17 cellular contexts compared by ENCODE assay signal in the genomic region with DNA sequence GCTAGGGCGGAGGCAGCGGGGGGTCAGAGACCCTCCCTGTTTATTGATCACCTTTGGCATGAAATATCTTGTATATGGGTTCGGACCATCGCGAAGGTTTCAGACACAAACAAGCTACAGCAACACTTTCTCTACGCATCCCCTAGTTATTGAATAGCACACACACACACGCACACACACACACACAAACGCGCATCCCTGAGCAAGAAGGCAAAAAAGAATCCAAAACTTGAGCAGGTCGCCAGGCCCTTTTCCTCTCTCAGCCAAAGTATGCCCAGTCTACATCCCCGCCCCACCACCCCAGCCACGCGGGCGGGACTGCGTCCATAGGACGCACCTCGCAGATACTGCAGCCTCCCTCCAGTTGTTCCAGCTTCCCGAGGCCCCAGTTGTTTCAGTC. TPM values are rescaled to one million over a fixed set of nuclear protein-coding genes. Genes with fewer than 3 reads are reported as not detected.
A peak's percentile ranks its signal among the peaks of the same experiment; 100 is the strongest.
DNase-seq lines count a peak whose midpoint lies in the region; ATAC-seq lines count a peak whose summit lies in the region.
"Had no signal": no experiment of that assay in that cellular context is flagged by ENCODE, and none has a peak within 500 bp of the region (broad histone marks: within the 10 kb centered on the region; RNA-seq: fewer than 3 reads in every experiment).

No MANE protein-coding gene starts in this region.

- H3K27ac ChIP-seq in HUES48 (ENCODE audit: low read depth, low read length) (no peak overlapping the region), iPS-18a (ENCODE audit: low read length) (no peak overlapping the region)
- H3K27ac ChIP-seq: A549, C4-2B, GM23248 had no signal

- intact Hi-C loops in activated T-helper 1 cell treated with anti-CD3 and anti-CD28 coated beads, Interleukin-12 subunit alpha, Interleukin-12 subunit beta, Interleukin-2, Interleukin-4 antibody, amounts not matched to agents 30 ng/mL and 10 ng/mL and 1 ng/mL, durations not matched to agents 14 hours and 24 hours and 36 hours (cut with micrococcal nuclease) = no loop called here

- H3K27me3 ChIP-seq in HUES48 (ENCODE audit: control insufficient read depth, insufficient read depth, low read length) (peaks cover 76% of the 10 kb centered on the region), iPS-18a (ENCODE audit: control insufficient read depth, insufficient read depth, low read length) (peaks cover 74% of the 10 kb centered on the region)

- H3K9me3 ChIP-seq in HUES48 (ENCODE audit: control insufficient read depth, insufficient read depth, low read length) = no peaks in the 10 kb centered on the region
- H3K9me3 ChIP-seq in iPS-18a (ENCODE audit: control insufficient read depth, low read depth, low read length) = no peaks in the 10 kb centered on the region
- H3K9me3 ChIP-seq: A549, BE2C had no signal

- H3K27ac Mint-ChIP-seq in activated T-helper 1 cell treated with anti-CD3 and anti-CD28 coated beads, Interleukin-12 subunit alpha, Interleukin-12 subunit beta, Interleukin-2, Interleukin-4 antibody, amounts not matched to agents 30 ng/mL and 10 ng/mL and 1 ng/mL, durations not matched to agents 14 hours and 24 hours and 36 hours = peak overlapping the region; percentile 67
- no peak overlapping the region for H3K27ac Mint-ChIP-seq in stimulated activated naive B cell treated with anti-CD40 and anti-IgM and Interleukin-4, amounts not matched to agents 10 μg/mL and 1 μg/mL and 100 μg/mL, for 72 hours
- H3K27ac Mint-ChIP-seq: IgD-negative memory B cell had no signal

- peak overlapping the region; percentile 52 for H3K4me3 ChIP-seq in HUES48 (ENCODE audit: low read depth, low read length)
- H3K4me3 ChIP-seq in iPS-18a (ENCODE audit: low read length) = peak overlapping the region; percentile 20
- H3K4me3 ChIP-seq: A549, GM12878, GM23248 had no signal

- no peak for DNase-seq in activated T-helper 1 cell treated with anti-CD3 and anti-CD28 coated beads, Interleukin-12 subunit alpha, Interleukin-12 subunit beta, Interleukin-2, Interleukin-4 antibody, amounts not matched to agents 30 ng/mL and 10 ng/mL and 1 ng/mL, durations not matched to agents 14 hours and 24 hours and 36 hours (ENCODE audit: low spot score)
- DNase-seq in retina (peak; percentile 62), nucleus accumbens (lab: John Stamatoyannopoulos, UW) (no peak), activated T-cell treated with anti-CD3 and anti-CD28 coated beads for 4 hours (no peak)
- no peak for DNase-seq in stimulated activated naive B cell treated with anti-CD40 and anti-IgM and Interleukin-4, amounts not matched to agents 10 μg/mL and 1 μg/mL and 100 μg/mL, for 72 hours
- DNase-seq: CD4-positive, alpha-beta memory T cell; DMS79; GM23248 had no signal

- no peak for ATAC-seq in GM18870 (IDR thresholded peaks at IDR 0.05; ENCODE audit: unreplicated experiment)
- no peak for ATAC-seq in stimulated activated naive B cell treated with anti-CD40 and anti-IgM and Interleukin-4, amounts not matched to agents 10 μg/mL and 1 μg/mL and 100 μg/mL, for 72 hours (replicated peaks)

- H3K27me3 Mint-ChIP-seq in activated T-helper 1 cell treated with anti-CD3 and anti-CD28 coated beads, Interleukin-12 subunit alpha, Interleukin-12 subunit beta, Interleukin-2, Interleukin-4 antibody, amounts not matched to agents 30 ng/mL and 10 ng/mL and 1 ng/mL, durations not matched to agents 14 hours and 24 hours and 36 hours (ENCODE audit: insufficient read depth) = peaks cover 65% of the 10 kb centered on the region
- peaks cover 58 to 70% of the 10 kb centered on the region in 2 donors for H3K27me3 Mint-ChIP-seq in stimulated activated naive B cell treated with anti-CD40 and anti-IgM and Interleukin-4, amounts not matched to agents 10 μg/mL and 1 μg/mL and 100 μg/mL, for 72 hours

- H3K36me3 Mint-ChIP-seq in activated T-helper 1 cell treated with anti-CD3 and anti-CD28 coated beads, Interleukin-12 subunit alpha, Interleukin-12 subunit beta, Interleukin-2, Interleukin-4 antibody, amounts not matched to agents 30 ng/mL and 10 ng/mL and 1 ng/mL, durations not matched to agents 14 hours and 24 hours and 36 hours (ENCODE audit: low read depth) = peaks cover 1% of the 10 kb centered on the region
- H3K36me3 Mint-ChIP-seq in stimulated activated naive B cell treated with anti-CD40 and anti-IgM and Interleukin-4, amounts not matched to agents 10 μg/mL and 1 μg/mL and 100 μg/mL, for 72 hours = peaks cover 0 to 9% of the 10 kb centered on the region in 2 donors
- H3K36me3 Mint-ChIP-seq: IgD-negative memory B cell had no signal

- H3K36me3 ChIP-seq in HUES48 (ENCODE audit: control insufficient read depth, insufficient read depth, low read length) (no peaks in the 10 kb centered on the region), iPS-18a (ENCODE audit: control insufficient read depth, low read depth, low read length) (no peaks in the 10 kb centered on the region)
- H3K36me3 ChIP-seq: BE2C had no signal

- no peak overlapping the region for H3K9ac ChIP-seq in HUES48 (ENCODE audit: low read depth, low read length)
- H3K9ac ChIP-seq in iPS-18a (ENCODE audit: low read length) = no peak overlapping the region
- H3K9ac ChIP-seq: GM23248 had no signal

- H3K4me3 Mint-ChIP-seq in activated T-helper 1 cell treated with anti-CD3 and anti-CD28 coated beads, Interleukin-12 subunit alpha, Interleukin-12 subunit beta, Interleukin-2, Interleukin-4 antibody, amounts not matched to agents 30 ng/mL and 10 ng/mL and 1 ng/mL, durations not matched to agents 14 hours and 24 hours and 36 hours = no peak overlapping the region
- H3K4me3 Mint-ChIP-seq in stimulated activated naive B cell treated with anti-CD40 and anti-IgM and Interleukin-4, amounts not matched to agents 10 μg/mL and 1 μg/mL and 100 μg/mL, for 72 hours = peak overlapping the region in 1 of 2 donors; percentile 36

- H3K4me1 Mint-ChIP-seq in activated T-helper 1 cell treated with anti-CD3 and anti-CD28 coated beads, Interleukin-12 subunit alpha, Interleukin-12 subunit beta, Interleukin-2, Interleukin-4 antibody, amounts not matched to agents 30 ng/mL and 10 ng/mL and 1 ng/mL, durations not matched to agents 14 hours and 24 hours and 36 hours (ENCODE audit: low read depth) = no peaks in the 10 kb centered on the region
- peaks cover 7 to 10% of the 10 kb centered on the region in 2 donors for H3K4me1 Mint-ChIP-seq in stimulated activated naive B cell treated with anti-CD40 and anti-IgM and Interleukin-4, amounts not matched to agents 10 μg/mL and 1 μg/mL and 100 μg/mL, for 72 hours
- H3K4me1 Mint-ChIP-seq: IgD-negative memory B cell had no signal

- H3K9me3 Mint-ChIP-seq in activated T-helper 1 cell treated with anti-CD3 and anti-CD28 coated beads, Interleukin-12 subunit alpha, Interleukin-12 subunit beta, Interleukin-2, Interleukin-4 antibody, amounts not matched to agents 30 ng/mL and 10 ng/mL and 1 ng/mL, durations not matched to agents 14 hours and 24 hours and 36 hours = peaks cover 6% of the 10 kb centered on the region
- peaks cover 10 to 11% of the 10 kb centered on the region in 2 donors for H3K9me3 Mint-ChIP-seq in stimulated activated naive B cell treated with anti-CD40 and anti-IgM and Interleukin-4, amounts not matched to agents 10 μg/mL and 1 μg/mL and 100 μg/mL, for 72 hours

- H3K4me1 ChIP-seq in HUES48 (ENCODE audit: control insufficient read depth, insufficient read depth, low read length) = peaks cover 20% of the 10 kb centered on the region
- H3K4me1 ChIP-seq in iPS-18a (ENCODE audit: control insufficient read depth, low read depth, low read length) = no peaks in the 10 kb centered on the region
- H3K4me1 ChIP-seq: A549, BE2C had no signal

RNA-seq across cellular contexts. Expression of gene POU4F1, which starts 16.0 kb away (rescaled TPM):
- total RNA-seq in activated T-helper 1 cell treated with anti-CD3 and anti-CD28 coated beads, Interleukin-12 subunit alpha, Interleukin-12 subunit beta, Interleukin-2, Interleukin-4 antibody, amounts not matched to agents 30 ng/mL and 10 ng/mL and 1 ng/mL, durations not matched to agents 14 hours and 24 hours and 36 hours = 0.23 and 0.29 TPM in 2 replicates
- total RNA-seq: G401, GM23248 had no signal
